21 cellular contexts compared by ENCODE assay signal in the genomic region with DNA sequence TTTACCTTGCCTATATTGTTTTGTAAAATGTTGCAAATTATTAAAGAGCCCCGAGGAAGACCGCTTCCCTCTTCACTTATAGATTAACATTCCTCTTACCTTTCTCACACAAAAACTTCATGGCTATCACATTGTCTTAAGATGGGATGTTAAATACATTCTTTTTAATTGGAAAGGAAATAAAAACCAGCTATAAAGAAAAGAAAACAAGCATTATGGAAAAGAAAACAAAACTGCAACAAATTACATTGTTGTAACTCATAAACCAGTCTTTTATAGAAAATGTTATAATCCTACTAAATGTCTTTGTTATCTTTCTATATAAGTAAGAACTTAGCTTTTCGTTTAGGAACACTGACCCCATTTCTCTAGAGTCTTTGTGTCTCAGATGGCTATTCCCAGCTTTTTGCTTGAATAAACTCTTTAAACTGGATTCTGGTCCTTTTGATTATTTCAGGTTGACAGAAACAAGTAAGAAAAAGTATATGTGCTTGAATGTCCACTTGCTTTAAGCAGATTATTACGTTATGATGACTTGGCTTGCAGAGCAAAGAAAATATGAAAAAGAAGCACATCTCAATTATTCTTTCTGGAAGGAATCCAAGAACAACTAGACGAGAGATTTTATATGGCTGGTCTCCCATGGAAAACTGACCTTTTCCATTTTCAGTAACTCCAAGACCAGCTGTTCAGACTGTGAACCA.
DNase-seq lines count a peak whose midpoint lies in the region; ATAC-seq, FAIRE-seq and TF ChIP-seq lines count a peak whose summit lies in the region.
"Had no signal": no experiment of that assay in that cellular context is flagged by ENCODE, and none has a peak within 500 bp of the region (broad histone marks: within the 10 kb centered on the region; RNA-seq: fewer than 3 reads in every experiment).

No MANE protein-coding gene starts in this region.

- H4K20me1 ChIP-seq in K562 (replicated peaks; ENCODE audit: control insufficient read depth, insufficient read depth, low read length): no peaks in the 10 kb centered on the region

- TF ChIP-seq RAD21 in K562 (CRISPR knock-in tag; conservative IDR thresholded peaks at IDR 0.05 in 1 of 2, IDR thresholded peaks at IDR 0.05 in 1 of 2): no peak

- H3K4me2 ChIP-seq in K562 (ENCODE audit: insufficient read depth, low read length): no peak overlapping the region

- H3K9ac ChIP-seq in K562 (ENCODE audit: insufficient read depth in 1 of 2, low read depth in 2 of 2, low read length in 2 of 2) (no peak overlapping the region), iPS-18a (ENCODE audit: low read length) (no peak overlapping the region)

- no peaks in the 10 kb centered on the region for H3K79me2 ChIP-seq in K562 (ENCODE audit: control insufficient read depth, insufficient read depth, low read length)

- no peak for FAIRE-seq in K562 (lab: Jason Lieb, UNC)
- FAIRE-seq: GM12891, islet of Langerhans had no signal

- intact Hi-C loops in K562 (cut with micrococcal nuclease): no loop called here

- BruUV-seq in K562 (replicated peaks; lab: Mats Ljungman, UMichigan): no TSS peak

- no peaks in the 10 kb centered on the region for H3K9me3 ChIP-seq in K562 (replicated peaks; ENCODE audit: control insufficient read depth, insufficient read depth, low read depth, low read length)
- H3K9me3 ChIP-seq in iPS-18a (ENCODE audit: control insufficient read depth, low read depth, low read length): no peaks in the 10 kb centered on the region
- H3K9me3 ChIP-seq in right atrium auricular region: no peaks in the 10 kb centered on the region
- H3K9me3 ChIP-seq: esophagus muscularis mucosa, neutrophil, tibial nerve had no signal

- H3K36me3 ChIP-seq in K562 (ENCODE audit: control insufficient read depth, insufficient read depth, low read length) (no peaks in the 10 kb centered on the region), iPS-18a (ENCODE audit: control insufficient read depth, low read depth, low read length) (no peaks in the 10 kb centered on the region), right atrium auricular region (no peaks in the 10 kb centered on the region)
- H3K36me3 ChIP-seq: cardiac muscle cell, esophagus muscularis mucosa, neutrophil, tibial nerve had no signal

- no peak for TF ChIP-seq EP300 in K562 (IDR thresholded peaks at IDR 0.05; ENCODE audit: low read length)

- POLR2A ChIA-PET in K562 (lab: Yijun Ruan, JAX): interaction anchor here (1.0 to 1.6 kb wide), 2 partner anchors 9 to 32 kb away, joined by 3 to 5 read pairs; no protein-coding TSS in a partner anchor

- DNase-seq in COR-L47 (lab: John Stamatoyannopoulos, UW) (peak; percentile 5), NCI-H1105 treated with DMSO at 0.1 percent for 48 hours (lab: John Stamatoyannopoulos, UW) (peak; percentile 49), K562 (ENCODE audit: extremely low read depth in 1 of 4, low spot score in 3 of 4) (no peak), Kasumi-1 (lab: John Stamatoyannopoulos, UW) (no peak), GM13977 (ENCODE audit: low spot score) (no peak), EL (no peak), right atrium auricular region (ENCODE audit: low spot score) (no peak)
- DNase-seq: activated naive CD8-positive, alpha-beta T cell treated with anti-CD3 and anti-CD28 coated beads for 36 hours; DMS153; head of caudate nucleus; right cardiac atrium; Right ventricle myocardium superior; stimulated activated naive CD4-positive, alpha-beta T cell treated with Interleukin-2 at 50 U/mL for 16 hours had no signal

- 3% methylated on average over 5 of the region's 5 CpGs for WGBS in K562 (ENCODE audit: insufficient coverage, low coverage, missing lambda C conversion rate)

- no peaks in the 10 kb centered on the region for H3K9me1 ChIP-seq in K562 (ENCODE audit: control insufficient read depth, insufficient read depth, low read length)

- TF ChIP-seq CTCF in K562 (IDR thresholded peaks at IDR 0.05 in 2 of 3, conservative IDR thresholded peaks at IDR 0.05 in 1 of 3; ENCODE audit: insufficient read depth in 2 of 3, low read depth in 1 of 3, low read length in 3 of 3) (no peak), GM13977 (IDR thresholded peaks at IDR 0.05; ENCODE audit: extremely low read depth, insufficient read depth, missing control alignments) (no peak), right atrium auricular region (IDR thresholded peaks at IDR 0.05) (no peak)

- no peak overlapping the region for H3K27ac ChIP-seq in K562 (ENCODE audit: extremely low read depth, low read depth, low read length)
- H3K27ac ChIP-seq in iPS-18a (ENCODE audit: low read length): peak overlapping the region; percentile 86
- H3K27ac ChIP-seq in right atrium auricular region: no peak overlapping the region
- H3K27ac ChIP-seq: C4-2B, cardiac muscle cell, esophagus muscularis mucosa, neutrophil, tibial nerve had no signal

- no peak overlapping the region for H2AFZ ChIP-seq in K562 (ENCODE audit: low read depth, low read length)

- in situ Hi-C loops in K562 (cut with MboI) (no loop called here), GM13977 (cut with MboI; ENCODE audit: low pct_unique_long_range_greater_than_20kb, low sequenced_read_pairs, unreplicated experiment) (no loop called here)

- 0 out of 5 replicates have a peak, but pooled peaks cover 0 to 4% of the 10 kb centered on the region in 2 experiments for H3K27me3 ChIP-seq in K562 (ENCODE audit: control insufficient read depth in 2 of 2, insufficient read depth in 2 of 2, low read length in 2 of 2)
- no peaks in the 10 kb centered on the region for H3K27me3 ChIP-seq in iPS-18a (ENCODE audit: control insufficient read depth, insufficient read depth, low read length)
- H3K27me3 ChIP-seq in right atrium auricular region: no peaks in the 10 kb centered on the region
- H3K27me3 ChIP-seq: cardiac muscle cell, esophagus muscularis mucosa, neutrophil, tibial nerve had no signal

- TF ChIP-seq POLR2A in K562 (conservative IDR thresholded peaks at IDR 0.05): no peak

- no peak for ATAC-seq in K562
- ATAC-seq: right cardiac atrium had no signal

- no peak overlapping the region for H3K4me3 ChIP-seq in K562
- no peak overlapping the region for H3K4me3 ChIP-seq in iPS-18a (ENCODE audit: low read length)
- no peak overlapping the region for H3K4me3 ChIP-seq in right atrium auricular region
- H3K4me3 ChIP-seq: cardiac muscle cell, esophagus muscularis mucosa, tibial nerve had no signal

- H3K4me1 ChIP-seq in K562 (replicated peaks in 1 of 2; ENCODE audit: control insufficient read depth in 2 of 2, insufficient read depth in 2 of 2, low read length in 2 of 2) (no peaks in the 10 kb centered on the region), iPS-18a (ENCODE audit: control insufficient read depth, low read depth, low read length) (peaks cover 49% of the 10 kb centered on the region), right atrium auricular region (no peaks in the 10 kb centered on the region)
- H3K4me1 ChIP-seq: esophagus muscularis mucosa had no signal

- CTCF ChIA-PET in K562 (lab: Yijun Ruan, JAX; ENCODE audit: low intra/inter-chr PET ratio): no interaction called here

TF ChIP-seq in K562, 482 proteins besides CTCF, POLR2A, EP300 and RAD21:
- TF ChIP-seq POLR2H (tag; IDR thresholded peaks at IDR 0.05; ENCODE audit: low read depth): peak; percentile 11; the same call in 1 of the 2 replicates
- no peak for TF ChIP-seq NFE2L1 (tag; IDR thresholded peaks at IDR 0.05; ENCODE audit: borderline replicate concordance, low read depth)
- TF ChIP-seq RBM17 (IDR thresholded peaks at IDR 0.05; ENCODE audit: borderline replicate concordance, low read depth, low read length): no peak
- no peak for TF ChIP-seq RBM34 (IDR thresholded peaks at IDR 0.05; ENCODE audit: borderline replicate concordance, insufficient read depth, low read length)
- TF ChIP-seq ZNF561 (CRISPR knock-in tag; conservative IDR thresholded peaks at IDR 0.05): no peak
- no peak for TF ChIP-seq ZBTB17 (CRISPR knock-in tag; IDR thresholded peaks at IDR 0.05)
- TF ChIP-seq GTF3C2 (IDR thresholded peaks at IDR 0.05; ENCODE audit: borderline replicate concordance, extremely low read depth, insufficient read length): no peak

Comparison
In these comparisons a context has a peak if more than half of its experiments do, and no peak if none do; other contexts are left out.
1. DNase-seq: peak in COR-L47 (single experiment) and NCI-H1105 treated with DMSO at 0.1 percent for 48 hours (single experiment); none in K562 (0 of 4), Kasumi-1 (0 of 2), GM13977 (single experiment), EL (single experiment) and right atrium auricular region (single experiment).